ENCODE assay signal across 1 cellular context in the genomic region with DNA sequence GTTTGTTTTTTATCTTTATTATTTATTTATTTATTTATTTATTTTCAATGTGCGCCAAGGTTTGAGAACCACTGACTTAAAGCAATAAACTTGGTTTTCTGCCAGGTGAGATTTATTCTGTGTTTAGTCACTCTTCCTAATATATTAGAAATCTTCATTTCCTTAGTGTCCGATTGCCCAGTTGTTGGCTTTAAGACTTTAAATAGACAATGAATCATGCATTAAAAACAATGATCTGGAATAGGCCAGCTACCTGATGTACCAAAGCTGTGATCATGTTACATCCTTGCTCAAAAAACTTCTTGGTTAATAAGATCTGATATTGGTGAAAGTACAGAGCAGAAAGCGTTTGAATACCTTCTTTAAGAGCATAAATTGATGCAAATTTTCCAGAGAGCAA.
TF ChIP-seq lines count a peak whose summit lies in the region.

No MANE protein-coding gene starts in this region.

TF ChIP-seq in A549, 52 proteins besides CTCF, POLR2A, EP300 and RAD21 (continued from another document):
- no peak for TF ChIP-seq FOSB (CRISPR knock-in tag; IDR thresholded peaks at IDR 0.05)
- TF ChIP-seq RARB (CRISPR knock-in tag; IDR thresholded peaks at IDR 0.05) = no peak
- no peak for TF ChIP-seq ZFP36 (IDR thresholded peaks at IDR 0.05; ENCODE audit: borderline replicate concordance, partially characterized antibody)
- no peak for TF ChIP-seq FOSL2 (IDR thresholded peaks at IDR 0.05)
- TF ChIP-seq FOSL2 (CRISPR knock-in tag; IDR thresholded peaks at IDR 0.05) = 0 out of 2 replicates have a peak, but pooled peaks have one; percentile 10
- TF ChIP-seq TFCP2L1 (CRISPR knock-in tag; IDR thresholded peaks at IDR 0.05) = no peak
- peak; percentile 29; the same call in 1 of the 2 replicates for TF ChIP-seq JUNB (IDR thresholded peaks at IDR 0.05)
- no peak for TF ChIP-seq NFE2L2 (conservative IDR thresholded peaks at IDR 0.05; ENCODE audit: low read length)
- TF ChIP-seq EHMT2 (IDR thresholded peaks at IDR 0.05; ENCODE audit: low read depth) = no peak
